Comparison of ENCODE assay signal across 8 cellular contexts in the genomic region with DNA sequence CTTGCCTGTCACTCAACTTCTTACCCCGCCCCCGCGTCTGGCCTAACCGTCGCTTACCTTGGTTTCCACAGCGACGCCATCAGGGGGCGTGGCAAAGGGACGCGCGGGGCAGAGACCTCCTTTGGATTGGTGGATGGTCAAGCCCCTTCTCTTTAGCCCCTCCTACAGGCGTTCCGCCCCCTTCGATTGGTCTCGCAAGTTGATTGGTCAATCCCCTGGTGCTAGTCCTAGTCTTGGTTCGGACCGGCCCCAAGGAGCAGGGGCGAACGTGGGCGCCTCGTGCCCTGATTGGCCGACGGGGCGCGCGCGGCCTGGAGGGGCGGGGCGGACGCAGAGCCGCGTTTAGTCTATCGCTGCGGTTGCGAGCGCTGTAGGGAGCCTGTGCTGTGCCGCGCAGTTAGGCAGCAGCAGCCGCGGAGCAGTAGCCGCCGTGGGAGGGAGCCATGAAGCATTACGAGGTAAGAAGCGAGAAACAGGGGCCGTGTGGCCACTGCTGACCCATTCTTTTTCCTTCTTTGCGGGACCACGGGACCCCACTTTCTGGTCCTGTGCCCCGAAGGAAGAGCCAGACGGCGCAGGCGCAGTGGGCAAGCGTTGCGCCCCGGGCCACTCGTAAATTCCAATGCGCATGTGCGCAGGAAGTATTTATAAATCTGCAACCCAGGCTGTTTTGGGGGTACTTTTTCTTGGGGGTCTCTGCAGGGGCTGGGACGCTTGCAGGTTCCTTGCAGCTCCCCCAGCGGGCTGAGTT. TPM values are rescaled to one million over a fixed set of nuclear protein-coding genes. Genes with fewer than 3 reads are reported as not detected.
DNase-seq lines count a peak whose midpoint lies in the region; ATAC-seq and TF ChIP-seq lines count a peak whose summit lies in the region.

A gene with protein sequence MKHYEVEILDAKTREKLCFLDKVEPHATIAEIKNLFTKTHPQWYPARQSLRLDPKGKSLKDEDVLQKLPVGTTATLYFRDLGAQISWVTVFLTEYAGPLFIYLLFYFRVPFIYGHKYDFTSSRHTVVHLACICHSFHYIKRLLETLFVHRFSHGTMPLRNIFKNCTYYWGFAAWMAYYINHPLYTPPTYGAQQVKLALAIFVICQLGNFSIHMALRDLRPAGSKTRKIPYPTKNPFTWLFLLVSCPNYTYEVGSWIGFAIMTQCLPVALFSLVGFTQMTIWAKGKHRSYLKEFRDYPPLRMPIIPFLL (plus strand): TSS at position 341 of the 751 bp plus-strand sequence. CDS start 103 bp downstream, at position 444.

- H3K79me2 ChIP-seq in MM.1S (ENCODE audit: low read length), result peaks cover 44% of the 10 kb centered on the region

- H2AFZ ChIP-seq in MM.1S (ENCODE audit: low read length), result peak within 1 kb of the TSS; percentile 96

- H3K27me3 ChIP-seq in HAP-1 (ENCODE audit: low read depth) (no peaks in the 10 kb centered on the region), MM.1S (replicated peaks; ENCODE audit: insufficient read depth, low read length) (no peaks in the 10 kb centered on the region)

- H3K9me3 ChIP-seq in ES-I3 (ENCODE audit: control insufficient read depth, insufficient read depth, low read length) (no peaks in the 10 kb centered on the region), HAP-1 (no peaks in the 10 kb centered on the region), MM.1S (replicated peaks; ENCODE audit: insufficient read depth, low read length) (no peaks in the 10 kb centered on the region)

- H3K27me3 Mint-ChIP-seq in nephron progenitor cell (ENCODE audit: low read depth, poor library complexity), result no peaks in the 10 kb centered on the region
- H3K27me3 Mint-ChIP-seq in stimulated activated naive CD8-positive, alpha-beta T cell treated with anti-CD3 and anti-CD28 coated beads, Interleukin-15, amount 100 ng/mL, for 72 hours, result no peaks in the 10 kb centered on the region

- peak; percentile 97 for ATAC-seq in stimulated activated naive CD8-positive, alpha-beta T cell treated with anti-CD3 and anti-CD28 coated beads, Interleukin-15, amount 100 ng/mL, for 72 hours

- H4K20me1 ChIP-seq in MM.1S (ENCODE audit: insufficient read depth, low read length), result no peaks in the 10 kb centered on the region

- H3K9me3 Mint-ChIP-seq in nephron progenitor cell, result no peaks in the 10 kb centered on the region
- H3K9me3 Mint-ChIP-seq in stimulated activated naive CD8-positive, alpha-beta T cell treated with anti-CD3 and anti-CD28 coated beads, Interleukin-15, amount 100 ng/mL, for 72 hours, result no peaks in the 10 kb centered on the region

- H3F3A ChIP-seq in MM.1S (ENCODE audit: insufficient read depth, low read length), result no peaks in the 10 kb centered on the region

- peak within 1 kb of the TSS; percentile 97 for H3K27ac Mint-ChIP-seq in nephron progenitor cell
- peak within 1 kb of the TSS; percentile 96 to 97 for H3K27ac Mint-ChIP-seq in stimulated activated naive CD8-positive, alpha-beta T cell treated with anti-CD3 and anti-CD28 coated beads, Interleukin-15, amount 100 ng/mL, for 72 hours

- no peaks in the 10 kb centered on the region for H3K9me2 ChIP-seq in MM.1S (replicated peaks; ENCODE audit: insufficient read depth, low read length)

- H3K4me1 Mint-ChIP-seq in nephron progenitor cell, result peaks cover 35% of the 10 kb centered on the region
- H3K4me1 Mint-ChIP-seq in stimulated activated naive CD8-positive, alpha-beta T cell treated with anti-CD3 and anti-CD28 coated beads, Interleukin-15, amount 100 ng/mL, for 72 hours, result peaks cover 36% of the 10 kb centered on the region

- peaks cover 12% of the 10 kb centered on the region for H3K36me3 Mint-ChIP-seq in nephron progenitor cell (ENCODE audit: low read depth)

- peak within 1 kb of the TSS; percentile 95 for H3K4me3 Mint-ChIP-seq in nephron progenitor cell
- H3K4me3 Mint-ChIP-seq in stimulated activated naive CD8-positive, alpha-beta T cell treated with anti-CD3 and anti-CD28 coated beads, Interleukin-15, amount 100 ng/mL, for 72 hours, result peak within 1 kb of the TSS; percentile 94 to 100

- in situ Hi-C loops in HAP-1 (cut with MboI; ENCODE audit: low sequenced_read_pairs), result no loop called here

- H3K36me3 ChIP-seq in ES-I3 (ENCODE audit: insufficient read depth, low read length) (no peaks in the 10 kb centered on the region), HAP-1 (replicated peaks) (no peaks in the 10 kb centered on the region), MM.1S (replicated peaks; ENCODE audit: insufficient read depth, low read length) (no peaks in the 10 kb centered on the region)

- DNase-seq in HAP-1 (ENCODE audit: low spot score in 2 of 2), result peak; percentile 100
- peak; percentile 100 for DNase-seq in MM.1S
- peak; percentile 95 for DNase-seq in SIG-M5 (lab: John Stamatoyannopoulos, UW)
- peak; percentile 97 for DNase-seq in activated gamma-delta T cell (lab: John Stamatoyannopoulos, UW)
- peak; percentile 100 for DNase-seq in fibroblast of the aortic adventitia (ENCODE audit: low read depth)
- peak; percentile 100 for DNase-seq in nephron progenitor cell
- peak; percentile 100 for DNase-seq in stimulated activated naive CD8-positive, alpha-beta T cell treated with anti-CD3 and anti-CD28 coated beads, Interleukin-15, amount 100 ng/mL, for 72 hours

- H3K4me1 ChIP-seq in ES-I3 (ENCODE audit: insufficient read depth, low read length) (no peaks in the 10 kb centered on the region; the same call in 1 of the 2 replicates), HAP-1 (peaks cover 3% of the 10 kb centered on the region; the same call in 1 of the 2 replicates), MM.1S (ENCODE audit: low read length) (0 out of 2 replicates have a peak, but pooled peaks cover 4% of the 10 kb centered on the region)

- peak within 1 kb of the TSS; percentile 94 for H3K4me2 ChIP-seq in MM.1S (ENCODE audit: low read depth, low read length)

- H3K4me3 ChIP-seq in HAP-1 (peak within 1 kb of the TSS; percentile 94), MM.1S (ENCODE audit: low read length) (peak within 1 kb of the TSS; percentile 100), fibroblast of the aortic adventitia (ENCODE audit: low read depth, low read length) (peak within 1 kb of the TSS; percentile 98)

- H3K27ac ChIP-seq in MM.1S (ENCODE audit: low read length), result peak within 1 kb of the TSS; percentile 78; the same call in 1 of the 2 replicates

- TF ChIP-seq CTCF in MM.1S (IDR thresholded peaks at IDR 0.05; ENCODE audit: low read length) (no peak), fibroblast of the aortic adventitia (IDR thresholded peaks at IDR 0.05; ENCODE audit: insufficient read depth, low read length) (no peak), nephron progenitor cell (IDR thresholded peaks at IDR 0.05) (no peak)

- H3K9ac ChIP-seq in ES-I3 (ENCODE audit: low read depth, low read length), result peak within 1 kb of the TSS; percentile 96
- H3K9ac ChIP-seq in MM.1S (ENCODE audit: low read length), result peak within 1 kb of the TSS; percentile 83

RNA-seq across cellular contexts. Expression of the gene that starts here (rescaled TPM):
- total RNA-seq in fibroblast of the aortic adventitia (ENCODE audit: low replicate concordance), result 2.9 and 41.8 TPM in 2 replicates

Comparison
In these comparisons a context has a peak if more than half of its experiments do, and no peak if none do; other contexts are left out.
1. Peak in every context shown above with its lines: DNase-seq, ATAC-seq, H3K4me3 ChIP-seq and H3K27ac ChIP-seq.